Comparison of ENCODE assay signal across 8 cellular contexts in the genomic region with DNA sequence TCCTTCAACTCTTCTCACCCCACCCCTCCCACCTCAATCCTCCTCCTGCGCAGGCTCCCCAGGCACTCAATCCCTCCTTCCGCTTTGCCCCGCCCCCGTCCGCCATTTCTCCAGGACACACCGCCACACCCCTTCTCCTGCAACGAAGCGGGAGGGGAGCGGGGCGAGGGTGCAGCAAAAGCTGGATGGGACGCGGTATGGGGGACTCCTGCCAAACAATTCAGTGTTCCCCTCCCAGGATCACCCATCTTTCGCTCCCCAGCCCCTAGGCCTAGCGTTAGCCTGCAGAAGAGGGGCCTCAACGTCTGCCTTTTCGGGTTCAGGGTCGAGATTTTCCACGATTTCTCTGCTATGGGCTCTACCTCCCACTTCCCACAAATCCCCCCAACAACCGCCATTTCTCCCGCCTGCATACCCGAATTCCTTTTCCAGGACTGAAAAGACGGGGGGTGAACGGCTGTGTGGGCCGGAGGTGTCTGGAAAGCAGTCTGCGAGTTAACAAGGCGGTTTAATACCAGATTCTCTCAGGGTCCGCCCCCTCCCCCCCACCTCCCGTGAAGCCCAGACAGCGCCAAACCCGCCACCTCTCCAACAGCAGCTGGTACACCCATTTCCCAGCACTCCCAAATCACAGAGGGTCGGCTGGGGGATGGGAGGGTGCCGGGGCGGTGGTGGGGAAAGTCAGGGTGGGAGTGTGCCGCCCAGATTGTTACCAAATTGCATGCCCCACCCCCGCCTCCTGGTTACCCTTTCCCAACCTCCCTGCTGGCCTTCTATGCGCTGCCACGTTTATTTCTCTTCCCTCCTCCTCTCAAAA. TPM values are rescaled to one million over a fixed set of nuclear protein-coding genes. Genes with fewer than 3 reads are reported as not detected.
DNase-seq lines count a peak whose midpoint lies in the region; ATAC-seq and TF ChIP-seq lines count a peak whose summit lies in the region.

No MANE protein-coding gene starts in this region.

- peak overlapping the region; percentile 90; the same call in 1 of the 2 replicates for H2AFZ ChIP-seq in SK-N-SH (ENCODE audit: low read depth)

- peaks cover 9% of the 10 kb centered on the region for H3F3A ChIP-seq in SK-N-SH (replicated peaks; ENCODE audit: insufficient read depth)

- H3K36me3 ChIP-seq in SK-N-SH (replicated peaks in 1 of 2; ENCODE audit: control insufficient read depth in 1 of 2, insufficient read depth in 2 of 2, low read length in 1 of 2) (peaks cover 0 to 15% of the 10 kb centered on the region in 2 experiments), right atrium auricular region (peaks cover 9% of the 10 kb centered on the region), psoas muscle (ENCODE audit: insufficient read depth in 1 of 2, low read depth in 1 of 2) (peaks cover 0 to 4% of the 10 kb centered on the region in 2 donors), vagina (no peaks in the 10 kb centered on the region)

- DNase-seq in NCI-H1436 (lab: John Stamatoyannopoulos, UW), result peak; percentile 70
- no peak for DNase-seq in NCI-H1436 treated with DMSO at 0.1 percent for 48 hours (lab: John Stamatoyannopoulos, UW)
- peak; percentile 47 for DNase-seq in HK-2 (ENCODE audit: unreplicated experiment)
- peak; percentile 84 for DNase-seq in SK-N-SH
- DNase-seq in amniotic epithelial cell (ENCODE audit: low read depth), result peak; percentile 28
- DNase-seq in right atrium auricular region (ENCODE audit: low spot score), result peak; percentile 68
- peak; percentile 74 to 78 for DNase-seq in psoas muscle
- DNase-seq in vagina (ENCODE audit: extremely low spot score in 2 of 2), result no peak

- TF ChIP-seq CTCF in SK-N-SH (IDR thresholded peaks at IDR 0.05), result no peak
- no peak for TF ChIP-seq CTCF in right atrium auricular region (IDR thresholded peaks at IDR 0.05)
- TF ChIP-seq CTCF in psoas muscle (IDR thresholded peaks at IDR 0.05), result no peak
- no peak for TF ChIP-seq CTCF in vagina (IDR thresholded peaks at IDR 0.05)

- H4K20me1 ChIP-seq in SK-N-SH (ENCODE audit: insufficient read depth), result no peaks in the 10 kb centered on the region

- H3K9me2 ChIP-seq in SK-N-SH, result no peaks in the 10 kb centered on the region

- H3K4me3 ChIP-seq in SK-N-SH (ENCODE audit: low read depth in 2 of 2, low read length in 1 of 2), result peak overlapping the region; percentile 64 to 69
- H3K4me3 ChIP-seq in right atrium auricular region, result peak overlapping the region; percentile 56 to 65
- H3K4me3 ChIP-seq in psoas muscle, result peak overlapping the region; percentile 70
- peak overlapping the region; percentile 52 to 59 for H3K4me3 ChIP-seq in vagina

- no peaks in the 10 kb centered on the region; the same call in 1 of the 2 replicates for H3K79me2 ChIP-seq in SK-N-SH (ENCODE audit: insufficient read depth)

- no peak for TF ChIP-seq EP300 in SK-N-SH (IDR thresholded peaks at IDR 0.05; ENCODE audit: borderline replicate concordance in 1 of 2, low read depth in 1 of 2, low read length in 1 of 2)

- no peaks in the 10 kb centered on the region for H3K9me3 ChIP-seq in SK-N-SH
- H3K9me3 ChIP-seq in right atrium auricular region, result no peaks in the 10 kb centered on the region
- H3K9me3 ChIP-seq in psoas muscle, result no peaks in the 10 kb centered on the region
- H3K9me3 ChIP-seq in vagina, result no peaks in the 10 kb centered on the region

- H3K27ac ChIP-seq in SK-N-SH (ENCODE audit: low read depth in 2 of 2, low read length in 1 of 2), result peak overlapping the region; percentile 33 to 72; a peak in 3 of 4 replicates
- H3K27ac ChIP-seq in right atrium auricular region, result peak overlapping the region; percentile 70 to 78
- H3K27ac ChIP-seq in psoas muscle, result no peak overlapping the region
- H3K27ac ChIP-seq in vagina, result peak overlapping the region; percentile 80

- peak overlapping the region; percentile 76 for H3K4me2 ChIP-seq in SK-N-SH

- H3K9ac ChIP-seq in SK-N-SH, result peak overlapping the region; percentile 64; the same call in 1 of the 2 replicates

- H3K27me3 ChIP-seq in SK-N-SH (ENCODE audit: insufficient read depth), result peaks cover 9% of the 10 kb centered on the region; the same call in 1 of the 2 replicates
- no peaks in the 10 kb centered on the region for H3K27me3 ChIP-seq in right atrium auricular region
- H3K27me3 ChIP-seq in psoas muscle (ENCODE audit: insufficient read depth in 3 of 3, low read length in 2 of 3), result peaks cover 0 to 25% (median 0%) of the 10 kb centered on the region in 3 donors
- H3K27me3 ChIP-seq in vagina, result no peaks in the 10 kb centered on the region

- peaks cover 0 to 5% of the 10 kb centered on the region in 2 experiments; a peak in 1 of 4 replicates for H3K4me1 ChIP-seq in SK-N-SH (ENCODE audit: control insufficient read depth in 1 of 2, insufficient read depth in 2 of 2, low read depth in 1 of 2, low read length in 1 of 2)
- no peaks in the 10 kb centered on the region for H3K4me1 ChIP-seq in right atrium auricular region
- H3K4me1 ChIP-seq in psoas muscle, result no peaks in the 10 kb centered on the region
- peaks cover 9% of the 10 kb centered on the region for H3K4me1 ChIP-seq in vagina

- CTCF ChIA-PET in SK-N-SH (lab: Yijun Ruan, JAX), result interaction anchor here (1.3 to 1.5 kb wide), 2 partner anchors 10 to 42 kb away, joined by 3 to 4 read pairs; no protein-coding TSS in a partner anchor

- TF ChIP-seq RAD21 in SK-N-SH (IDR thresholded peaks at IDR 0.05; ENCODE audit: low read length), result no peak

- ATAC-seq in psoas muscle, result peak; percentile 57 to 89 (median 74)

- POLR2A ChIA-PET in SK-N-SH (lab: Yijun Ruan, JAX), result interaction anchor here (1.2 kb wide), 1 partner anchor 18 kb away, joined by 5 read pairs; no protein-coding TSS in a partner anchor

- peak in 1 of 2 donors; percentile 51 for TF ChIP-seq POLR2A in vagina (IDR thresholded peaks at IDR 0.05)

- intact Hi-C loops in psoas muscle (cut with DNase I) (no loop called here), vagina (cut with DNase I) (no loop called here)

- WGBS in SK-N-SH (ENCODE audit: low lambda C conversion rate), result 8% methylated on average over 24 of the region's 37 CpGs
- WGBS in psoas muscle, 3 donors, result 0 to 19% (median 1%) methylated on average over 23 to 37 of the region's 37 CpGs

TF ChIP-seq in SK-N-SH, 30 proteins besides CTCF, POLR2A, EP300 and RAD21 (continues in another document):
- TF ChIP-seq, protein P1, sequence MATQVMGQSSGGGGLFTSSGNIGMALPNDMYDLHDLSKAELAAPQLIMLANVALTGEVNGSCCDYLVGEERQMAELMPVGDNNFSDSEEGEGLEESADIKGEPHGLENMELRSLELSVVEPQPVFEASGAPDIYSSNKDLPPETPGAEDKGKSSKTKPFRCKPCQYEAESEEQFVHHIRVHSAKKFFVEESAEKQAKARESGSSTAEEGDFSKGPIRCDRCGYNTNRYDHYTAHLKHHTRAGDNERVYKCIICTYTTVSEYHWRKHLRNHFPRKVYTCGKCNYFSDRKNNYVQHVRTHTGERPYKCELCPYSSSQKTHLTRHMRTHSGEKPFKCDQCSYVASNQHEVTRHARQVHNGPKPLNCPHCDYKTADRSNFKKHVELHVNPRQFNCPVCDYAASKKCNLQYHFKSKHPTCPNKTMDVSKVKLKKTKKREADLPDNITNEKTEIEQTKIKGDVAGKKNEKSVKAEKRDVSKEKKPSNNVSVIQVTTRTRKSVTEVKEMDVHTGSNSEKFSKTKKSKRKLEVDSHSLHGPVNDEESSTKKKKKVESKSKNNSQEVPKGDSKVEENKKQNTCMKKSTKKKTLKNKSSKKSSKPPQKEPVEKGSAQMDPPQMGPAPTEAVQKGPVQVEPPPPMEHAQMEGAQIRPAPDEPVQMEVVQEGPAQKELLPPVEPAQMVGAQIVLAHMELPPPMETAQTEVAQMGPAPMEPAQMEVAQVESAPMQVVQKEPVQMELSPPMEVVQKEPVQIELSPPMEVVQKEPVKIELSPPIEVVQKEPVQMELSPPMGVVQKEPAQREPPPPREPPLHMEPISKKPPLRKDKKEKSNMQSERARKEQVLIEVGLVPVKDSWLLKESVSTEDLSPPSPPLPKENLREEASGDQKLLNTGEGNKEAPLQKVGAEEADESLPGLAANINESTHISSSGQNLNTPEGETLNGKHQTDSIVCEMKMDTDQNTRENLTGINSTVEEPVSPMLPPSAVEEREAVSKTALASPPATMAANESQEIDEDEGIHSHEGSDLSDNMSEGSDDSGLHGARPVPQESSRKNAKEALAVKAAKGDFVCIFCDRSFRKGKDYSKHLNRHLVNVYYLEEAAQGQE (IDR thresholded peaks at IDR 0.05; ENCODE audit: low read depth, low read length), result no peak
- TF ChIP-seq YY1 (IDR thresholded peaks at IDR 0.05; ENCODE audit: low read depth) (peak; percentile 82), IRF3 (IDR thresholded peaks at IDR 0.05; ENCODE audit: low read depth, low read length) (no peak), POLR2AphosphoS5 (IDR thresholded peaks at IDR 0.05; ENCODE audit: low read depth, low read length) (peak; percentile 43; the same call in 1 of the 2 replicates), NFIC (IDR thresholded peaks at IDR 0.05; ENCODE audit: borderline replicate concordance) (no peak), TEAD4 (IDR thresholded peaks at IDR 0.05; ENCODE audit: borderline replicate concordance, insufficient read depth) (no peak)

RNA-seq across cellular contexts. Expression of gene ARMCX2, which starts 0.8 kb away (rescaled TPM):
- polyA plus RNA-seq in SK-N-SH (2012; rRNA removed) (32.9 and 38.1 TPM in 2 replicates), psoas muscle (1 to 10 TPM; 2.9 to 6.2 (median 5.2) TPM)
- polyA plus RNA-seq in SK-N-SH (2012; cell fraction: cytosol; rRNA removed), result 23.6 and 31.2 TPM in 2 replicates
- polyA plus RNA-seq in SK-N-SH (2012; cell fraction: nucleus; rRNA removed), result 65.7 and 76.5 TPM in 2 replicates
- total RNA-seq in right atrium auricular region (10 to 100 TPM; 34.2 to 43.9 TPM), psoas muscle (10 to 100 TPM in 2 of 4 donors, 1 to 10 TPM in 2; 4.4 to 31.0 (median 10.3) TPM), vagina (30.2 TPM)

RNA-seq across cellular contexts. Expression of gene ARMCX3, which starts 35.9 kb away (rescaled TPM):
- polyA plus RNA-seq in SK-N-SH (2012; rRNA removed) (23.1 and 34.7 TPM in 2 replicates), psoas muscle (10 to 100 TPM; 26.7 to 48.0 (median 44.6) TPM)
- 28.9 and 29.2 TPM in 2 replicates for polyA plus RNA-seq in SK-N-SH (2012; cell fraction: cytosol; rRNA removed)
- 67.5 and 72.2 TPM in 2 replicates for polyA plus RNA-seq in SK-N-SH (2012; cell fraction: nucleus; rRNA removed)
- total RNA-seq in right atrium auricular region (10 to 100 TPM; 40.6 to 57.7 TPM), psoas muscle (10 to 100 TPM; 32.2 to 72.6 (median 54.3) TPM), vagina (25.0 TPM)

RNA-seq across cellular contexts. Expression of gene ARMCX6, which starts 41.1 kb away (rescaled TPM):
- polyA plus RNA-seq in SK-N-SH (2012; rRNA removed) (49.7 and 57.8 TPM in 2 replicates), psoas muscle (10 to 100 TPM; 10.1 to 35.6 (median 16.7) TPM)
- 44.2 and 46.9 TPM in 2 replicates for polyA plus RNA-seq in SK-N-SH (2012; cell fraction: cytosol; rRNA removed)
- polyA plus RNA-seq in SK-N-SH (2012; cell fraction: nucleus; rRNA removed), result 50.9 and 77.7 TPM in 2 replicates
- total RNA-seq in right atrium auricular region (10 to 100 TPM; 12.3 to 18.9 TPM), psoas muscle (10 to 100 TPM; 10.5 to 32.1 (median 20.8) TPM), vagina (12.3 TPM)

Comparison
In these comparisons a context has a peak if more than half of its experiments do, and no peak if none do; other contexts are left out.
1. DNase-seq: peak in NCI-H1436 (single experiment), HK-2 (single experiment), SK-N-SH (single experiment), amniotic epithelial cell (single experiment), right atrium auricular region (single experiment) and psoas muscle (2 of 2); none in NCI-H1436 treated with DMSO at 0.1 percent for 48 hours (single experiment) and vagina (0 of 2).
2. Peak in every context shown above with its lines, with median percentiles within 50 percentile points of each other: H3K4me3 ChIP-seq.